Comparison of ENCODE assay signal across 8 cellular contexts in the genomic region with DNA sequence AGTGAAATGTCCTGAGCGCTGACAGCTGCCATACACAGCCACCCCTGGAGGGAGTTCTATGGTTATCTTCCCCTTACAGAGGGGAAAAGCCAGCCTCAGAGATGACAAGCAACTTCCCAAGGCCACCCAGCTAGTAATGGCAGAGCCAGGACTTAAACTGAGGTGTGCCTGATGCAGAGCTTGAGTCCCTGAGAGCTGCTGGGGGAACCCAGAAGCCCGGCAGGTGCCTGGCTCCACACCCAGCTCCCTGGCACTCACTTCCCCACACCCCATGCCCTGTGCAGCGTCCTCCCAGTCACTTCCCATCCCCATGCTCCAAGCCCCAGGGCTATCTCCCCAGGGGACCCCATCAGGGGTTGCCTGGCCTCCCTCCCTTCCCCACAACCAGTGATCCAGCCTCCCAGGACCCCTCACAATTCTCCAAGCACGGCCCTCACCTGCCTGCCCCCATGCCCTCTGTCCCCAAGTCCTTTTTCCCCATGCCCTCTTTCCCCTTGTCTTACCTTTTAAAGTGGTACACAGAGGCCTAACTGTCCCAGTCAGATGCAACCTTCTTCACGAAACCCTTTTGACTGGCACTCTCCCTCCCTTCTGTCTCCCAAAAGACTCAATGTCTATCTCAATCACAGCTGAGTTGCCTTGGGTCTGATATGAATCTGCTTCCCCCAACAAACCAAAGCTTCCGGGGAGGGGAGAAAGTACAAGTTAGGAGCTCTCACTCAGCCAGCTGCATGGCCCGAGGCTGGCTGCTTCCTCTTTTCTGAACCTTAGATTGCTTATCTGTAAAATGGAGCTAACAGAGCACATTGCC. TPM values are rescaled to one million over a fixed set of nuclear protein-coding genes. Genes with fewer than 3 reads are reported as not detected.
DNase-seq lines count a peak whose midpoint lies in the region; ATAC-seq lines count a peak whose summit lies in the region.

No MANE protein-coding gene starts in this region.

- peak; percentile 75 for ATAC-seq in HG03039 (IDR thresholded peaks at IDR 0.05; ENCODE audit: unreplicated experiment)

- in situ Hi-C loops in G401 (cut with HindIII; ENCODE audit: low sequenced_read_pairs) = no loop called here

- H3K27ac ChIP-seq in caudate nucleus (ENCODE audit: low read depth, low read length) = no peak overlapping the region

- peak; percentile 11 for DNase-seq in activated T-cell treated with anti-CD3 and anti-CD28 coated beads for 24 hours (ENCODE audit: low read depth)
- DNase-seq in activated T-cell treated with anti-CD3 and anti-CD28 coated beads for 4 hours = no peak
- peak; percentile 73 for DNase-seq in SKM-1 treated with dmso at 0.1 percent for 144 hours (lab: John Stamatoyannopoulos, UW; ENCODE audit: unreplicated experiment)
- DNase-seq in germinal center (ENCODE audit: low spot score) = peak; percentile 88
- DNase-seq in caudate nucleus (lab: John Stamatoyannopoulos, UW) = no peak
- DNase-seq in AG20443 (ENCODE audit: low spot score) = no peak
- DNase-seq in G401 (ENCODE audit: low spot score) = no peak

RNA-seq across cellular contexts. Expression of gene LRP8, which starts 39.8 kb away (rescaled TPM):
- 7.0 and 8.0 TPM in 2 replicates for total RNA-seq in G401 (2014; rRNA removed; shearing (Covaris generic))

Comparison
In these comparisons a context has a peak if more than half of its experiments do, and no peak if none do; other contexts are left out.
1. DNase-seq: peak in activated T-cell treated with anti-CD3 and anti-CD28 coated beads for 24 hours (single experiment), SKM-1 treated with dmso at 0.1 percent for 144 hours (single experiment) and germinal center (single experiment); none in activated T-cell treated with anti-CD3 and anti-CD28 coated beads for 4 hours (single experiment), caudate nucleus (0 of 61), AG20443 (single experiment) and G401 (single experiment).